ENCODE assay signal across 12 cellular contexts in genomic region chrX:87518504-87518903, GRCh38. TPM values are rescaled to one million over a fixed set of nuclear protein-coding genes. Genes with fewer than 3 reads are reported as not detected.
A peak's percentile ranks its signal among the peaks of the same experiment; 100 is the strongest.
DNase-seq lines count a peak whose midpoint lies in the region; ATAC-seq and TF ChIP-seq lines count a peak whose summit lies in the region.
"Had no signal": no experiment of that assay in that cellular context is flagged by ENCODE, and none has a peak within 500 bp of the region (broad histone marks: within the 10 kb centered on the region; RNA-seq: fewer than 3 reads in every experiment).

No MANE protein-coding gene starts in this region.

- H3K4ac ChIP-seq in mesenchymal stem cell (ENCODE audit: low read depth in 1 of 2, low read length in 2 of 2): no peak overlapping the region

- no peak for DNase-seq in Panc1 (ENCODE audit: low read depth, low spot score)
- DNase-seq in mesenchymal stem cell: peak; percentile 42
- DNase-seq in suprapubic skin (ENCODE audit: low spot score in 2 of 2): no peak
- no peak for DNase-seq in HEK293T (ENCODE audit: extremely low spot score)
- DNase-seq in NCI-H774 (lab: John Stamatoyannopoulos, UW): no peak
- DNase-seq: activated CD4-positive, alpha-beta T cell treated with anti-CD3 and anti-CD28 coated beads, Interleukin-2, amount 10 ng/mL, durations not matched to agents 7 days and 5 days; activated naive CD4-positive, alpha-beta T cell treated with anti-CD3 and anti-CD28 coated beads for 36 hours; NCI-H2107; SHP77; stimulated activated CD4-positive, alpha-beta T cell treated with anti-CD3 and anti-CD28 coated beads, Interleukin-12 subunit alpha, Interleukin-12 subunit beta, amount 100 ng/mL, for 4 hours had no signal

- no peak for TF ChIP-seq EP300 in suprapubic skin (IDR thresholded peaks at IDR 0.05)

- no TSS peak for BruUV-seq in Panc1 (replicated peaks; lab: Mats Ljungman, UMichigan)

- ATAC-seq in Panc1: no peak
- no peak for ATAC-seq in GM21360 (IDR thresholded peaks at IDR 0.05; ENCODE audit: unreplicated experiment)

- H3K23ac ChIP-seq in mesenchymal stem cell (ENCODE audit: low read length in 2 of 2): no peak overlapping the region

- no peak for TF ChIP-seq POLR2A in suprapubic skin (IDR thresholded peaks at IDR 0.05)

- no peaks in the 10 kb centered on the region for H3K9me3 ChIP-seq in Panc1 (ENCODE audit: control insufficient read depth, insufficient read depth, low read depth, low read length)
- no peaks in the 10 kb centered on the region for H3K9me3 ChIP-seq in ectodermal cell (ENCODE audit: control insufficient read depth, low read length)
- H3K9me3 ChIP-seq in mesenchymal stem cell (ENCODE audit: control insufficient read depth, low read length): no peaks in the 10 kb centered on the region
- H3K9me3 ChIP-seq in suprapubic skin: no peaks in the 10 kb centered on the region

- H3K9ac ChIP-seq in mesenchymal stem cell (ENCODE audit: low read length): peak overlapping the region; percentile 28

- H2BK5ac ChIP-seq in mesenchymal stem cell (ENCODE audit: low read depth, low read length, poor library complexity, severe bottlenecking): no peak overlapping the region

- no peak overlapping the region for H2BK15ac ChIP-seq in mesenchymal stem cell (ENCODE audit: low read depth, poor library complexity, severe bottlenecking)

- no peak overlapping the region for H3K14ac ChIP-seq in mesenchymal stem cell (ENCODE audit: low read length in 2 of 2)

- TF ChIP-seq CTCF in Panc1 (IDR thresholded peaks at IDR 0.05) (no peak), suprapubic skin (IDR thresholded peaks at IDR 0.05) (no peak)

- H3K4me3 ChIP-seq in Panc1 (ENCODE audit: low read depth in 2 of 2, low read length in 2 of 2): peak overlapping the region; percentile 59 to 94
- H3K4me3 ChIP-seq in ectodermal cell (ENCODE audit: insufficient read depth, low read depth, low read length): peak overlapping the region; percentile 39
- peak overlapping the region in 1 of 2 experiments; percentile 51 for H3K4me3 ChIP-seq in mesenchymal stem cell (ENCODE audit: insufficient read depth in 1 of 2, low read depth in 1 of 2, low read length in 2 of 2)
- peak overlapping the region; percentile 16 for H3K4me3 ChIP-seq in suprapubic skin

- CTCF ChIA-PET in Panc1 (lab: Charles Lee) (no interaction called here), HEK293T (lab: Yijun Ruan, JAX) (no interaction called here)

- POLR2A ChIA-PET in Panc1 (lab: Charles Lee): no interaction called here
- POLR2A ChIA-PET in HEK293T (lab: Yijun Ruan, JAX): no interaction called here

- H3K36me3 ChIP-seq in Panc1 (ENCODE audit: control insufficient read depth, insufficient read depth, low read length): no peaks in the 10 kb centered on the region
- H3K36me3 ChIP-seq in ectodermal cell (ENCODE audit: control insufficient read depth, insufficient read depth, low read length): no peaks in the 10 kb centered on the region
- H3K36me3 ChIP-seq in mesenchymal stem cell (ENCODE audit: control insufficient read depth in 1 of 2, insufficient read depth in 2 of 2, low read depth in 1 of 2, low read length in 2 of 2): no peaks in the 10 kb centered on the region
- H3K36me3 ChIP-seq in suprapubic skin: no peaks in the 10 kb centered on the region

- H4K8ac ChIP-seq in mesenchymal stem cell (ENCODE audit: low read length): no peak overlapping the region

- in situ Hi-C loops in Panc1 (cut with HindIII; ENCODE audit: low pct_unique_long_range_greater_than_20kb, low sequenced_read_pairs): no loop called here

- H2BK120ac ChIP-seq in mesenchymal stem cell (ENCODE audit: low read depth, low read length): no peak overlapping the region

- H3K4me2 ChIP-seq in mesenchymal stem cell (ENCODE audit: low read length, poor library complexity, severe bottlenecking): no peak overlapping the region

- no peak overlapping the region for H3K18ac ChIP-seq in mesenchymal stem cell (ENCODE audit: low read depth in 1 of 2, low read length in 2 of 2)

- H3K27ac ChIP-seq in Panc1 (ENCODE audit: low read length) (peak overlapping the region; percentile 91), ectodermal cell (ENCODE audit: insufficient read depth, low read depth, low read length, poor library complexity, severe bottlenecking) (no peak overlapping the region), mesenchymal stem cell (ENCODE audit: low read length, poor library complexity, severe bottlenecking) (no peak overlapping the region), suprapubic skin (no peak overlapping the region)

- intact Hi-C loops in Panc1 (cut with micrococcal nuclease; ENCODE audit: unreplicated experiment): loop anchor here (5.0 kb wide), 2 partner anchors 144 to 176 kb away; no protein-coding TSS in a partner anchor

- peaks cover 20% of the 10 kb centered on the region for H3K4me1 ChIP-seq in Panc1 (ENCODE audit: control insufficient read depth, insufficient read depth, low read length)
- no peaks in the 10 kb centered on the region for H3K4me1 ChIP-seq in ectodermal cell (ENCODE audit: control insufficient read depth, insufficient read depth, low read length)
- H3K4me1 ChIP-seq in mesenchymal stem cell (ENCODE audit: control insufficient read depth, insufficient read depth, low read depth, low read length): no peaks in the 10 kb centered on the region
- H3K4me1 ChIP-seq in suprapubic skin: no peaks in the 10 kb centered on the region

- no peak overlapping the region for H2AFZ ChIP-seq in mesenchymal stem cell (ENCODE audit: low read depth, low read length)

- WGBS in ectodermal cell, 2 experiments: 8% methylated on average over 2 of the region's 6 CpGs; no CpG with 5 or more reads in 1 of the 2 experiments
- no CpG with 5 or more reads among the region's 6 CpGs for WGBS in mesenchymal stem cell
- 48% methylated on average over 6 of the region's 6 CpGs for WGBS in suprapubic skin

- no peak overlapping the region for H2BK12ac ChIP-seq in mesenchymal stem cell (ENCODE audit: low read length in 2 of 2)

- H2AK5ac ChIP-seq in mesenchymal stem cell (ENCODE audit: low read length, severe bottlenecking): no peak overlapping the region

- H4K91ac ChIP-seq in mesenchymal stem cell (ENCODE audit: low read length): no peak overlapping the region

- no peaks in the 10 kb centered on the region for H3K79me1 ChIP-seq in mesenchymal stem cell (replicated peaks; ENCODE audit: low read length, poor library complexity, severe bottlenecking)

- H3K27me3 ChIP-seq in Panc1 (ENCODE audit: control insufficient read depth, insufficient read depth, low read length) (no peaks in the 10 kb centered on the region), ectodermal cell (ENCODE audit: control insufficient read depth, insufficient read depth, low read length, poor library complexity, severe bottlenecking) (peaks cover 7% of the 10 kb centered on the region), mesenchymal stem cell (ENCODE audit: control insufficient read depth in 1 of 2, insufficient read depth in 1 of 2, low read length in 2 of 2) (no peaks in the 10 kb centered on the region), suprapubic skin (no peaks in the 10 kb centered on the region)

TF ChIP-seq in HEK293T, 16 proteins besides CTCF, POLR2A, EP300 and RAD21:
- TF ChIP-seq ELF4 (IDR thresholded peaks at IDR 0.05) (no peak), BHLHE40 (IDR thresholded peaks at IDR 0.05; ENCODE audit: borderline replicate concordance) (no peak), ZNF384 (IDR thresholded peaks at IDR 0.05) (no peak), PKNOX1 (IDR thresholded peaks at IDR 0.05) (no peak), FOXA1 (IDR thresholded peaks at IDR 0.05) (no peak), ARNT (IDR thresholded peaks at IDR 0.05) (no peak), SUZ12 (IDR thresholded peaks at IDR 0.05) (no peak), CTBP1 (IDR thresholded peaks at IDR 0.05; ENCODE audit: borderline replicate concordance) (no peak)

RNA-seq across cellular contexts. Expression of gene KLHL4, which starts 0.9 kb away (rescaled TPM):
- total RNA-seq in Panc1 (2021; ENCODE audit: unreplicated experiment) (27.6 TPM), suprapubic skin (under 1 TPM in 2 of 4 donors, not detected in 2; 0.08 to 0.32 TPM)
- polyA plus RNA-seq in Panc1 (2012; ENCODE audit: insufficient read length): 10.6 TPM
- polyA plus RNA-seq in ectodermal cell (2013, experiment 1 of 4): 9.6 TPM
- 6.6 TPM for polyA plus RNA-seq in ectodermal cell (2013, experiment 2 of 4)
- 5.6 TPM for polyA plus RNA-seq in ectodermal cell (2013, experiment 3 of 4)
- polyA plus RNA-seq in ectodermal cell (2013, experiment 4 of 4): 4.8 TPM
- polyA plus RNA-seq in mesenchymal stem cell (2013, experiment 1 of 2): 1.6 TPM
- polyA plus RNA-seq in mesenchymal stem cell (2013, experiment 2 of 2): 1.5 TPM
- total RNA-seq: activated CD4-positive, alpha-beta T cell treated with anti-CD3 and anti-CD28 coated beads, Interleukin-2, amount 10 ng/mL, durations not matched to agents 7 days and 5 days; activated naive CD4-positive, alpha-beta T cell treated with anti-CD3 and anti-CD28 coated beads for 36 hours had no signal

Comparison
In these comparisons a context has a peak if more than half of its experiments do, and no peak if none do; other contexts are left out.
1. RNA of gene KLHL4, which starts 0.9 kb away (total RNA-seq): 27.6 TPM in Panc1 (single experiment); 0.08 to 0.32 TPM in suprapubic skin; every median in the first group is over 10 times any median in the second.